Comparison of ENCODE assay signal across 22 cellular contexts in the genomic region with DNA sequence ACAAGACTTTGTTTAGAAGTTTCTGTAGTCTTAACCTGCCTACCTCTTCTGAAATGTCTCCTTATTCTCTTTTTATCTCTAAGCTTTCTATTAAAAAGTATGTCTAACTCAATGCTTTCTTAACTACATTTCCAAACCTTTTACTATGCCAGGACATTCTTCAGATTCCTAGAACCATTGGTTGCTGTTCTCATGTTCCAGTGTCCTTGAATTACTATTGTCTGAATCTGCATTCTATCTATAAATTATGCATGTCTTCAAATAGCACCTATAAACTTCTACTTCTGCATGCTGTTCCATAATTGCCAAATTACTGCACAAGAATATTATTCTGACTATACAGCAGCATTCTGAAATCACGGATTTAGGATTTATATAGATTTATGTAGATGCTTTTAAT.
DNase-seq lines count a peak whose midpoint lies in the region; ATAC-seq lines count a peak whose summit lies in the region.
"Had no signal": no experiment of that assay in that cellular context is flagged by ENCODE, and none has a peak within 500 bp of the region (broad histone marks: within the 10 kb centered on the region; RNA-seq: fewer than 3 reads in every experiment).

No MANE protein-coding gene starts in this region.

- no peak overlapping the region for H3K4me3 ChIP-seq in NT2/D1 (ENCODE audit: insufficient read length, low read depth)
- H3K4me3 ChIP-seq: esophagus squamous epithelium, HAP-1, left ventricle myocardium inferior, psoas muscle, upper lobe of left lung had no signal

- no peaks in the 10 kb centered on the region for H3K4me1 ChIP-seq in NT2/D1 (ENCODE audit: insufficient read depth, insufficient read length)
- H3K4me1 ChIP-seq: esophagus squamous epithelium, left ventricle myocardium inferior, psoas muscle, upper lobe of left lung had no signal

- intact Hi-C loops in left ventricle myocardium superior (cut with micrococcal nuclease) = no loop called here

- H3K36me3 ChIP-seq in NT2/D1 (ENCODE audit: insufficient read depth, insufficient read length, low read length) = no peaks in the 10 kb centered on the region
- H3K36me3 ChIP-seq: esophagus squamous epithelium, HAP-1, left ventricle myocardium inferior, upper lobe of left lung had no signal

- H3K9me3 ChIP-seq in NT2/D1 (ENCODE audit: insufficient read depth, low read length) = no peaks in the 10 kb centered on the region
- H3K9me3 ChIP-seq: esophagus squamous epithelium, HAP-1, left ventricle myocardium inferior, psoas muscle, upper lobe of left lung had no signal

- no peaks in the 10 kb centered on the region for H3K27me3 ChIP-seq in NT2/D1 (ENCODE audit: insufficient read depth, insufficient read length)
- H3K27me3 ChIP-seq: esophagus squamous epithelium, upper lobe of left lung had no signal

- peak; percentile 41 for DNase-seq in GM03348 (ENCODE audit: low spot score)
- peak; percentile 5 for DNase-seq in NT2/D1 (ENCODE audit: low read depth, low spot score)
- DNase-seq in fibroblast of gingiva (ENCODE audit: low read depth) = peak; percentile 44
- peak; percentile 69 for DNase-seq in renal cortical epithelial cell (ENCODE audit: low read depth)
- no peak for DNase-seq in activated T-cell treated with anti-CD3 and anti-CD28 coated beads for 4 hours
- no peak for DNase-seq in left ventricle myocardium superior
- DNase-seq: activated CD4-positive, CD25-positive, alpha-beta regulatory T cell; activated CD8-positive, alpha-beta T cell treated with anti-CD3 and anti-CD28 coated beads, Interleukin-2, amount 10 ng/mL, durations not matched to agents 7 days and 5 days; activated naive CD4-positive, alpha-beta T cell treated with anti-CD3 and anti-CD28 coated beads, Interleukin-2, amount 10 ng/mL, durations not matched to agents 7 days and 5 days; activated T-cell treated with anti-CD3 and anti-CD28 coated beads, Interleukin-2, amount 50 U/mL, for 24 hours; aorta; cerebellar nuclear complex; effector memory CD8-positive, alpha-beta T cell; esophagus squamous epithelium; left ventricle myocardium inferior; NCI-H2107; NCI-H510A; psoas muscle; T-helper 9 cell; upper lobe of left lung had no signal

- no peak for ATAC-seq in GM18868 (IDR thresholded peaks at IDR 0.05; ENCODE audit: unreplicated experiment)
- no peak for ATAC-seq in left ventricle myocardium superior
- ATAC-seq: activated CD8-positive, alpha-beta T cell treated with anti-CD3 and anti-CD28 coated beads, Interleukin-2, amount 10 ng/mL, durations not matched to agents 7 days and 5 days; effector memory CD8-positive, alpha-beta T cell; psoas muscle had no signal

- H3K9ac ChIP-seq in NT2/D1 (ENCODE audit: insufficient read length, low read depth) = no peak overlapping the region

Comparison
In these comparisons a context has a peak if more than half of its experiments do, and no peak if none do; other contexts are left out.
1. DNase-seq: peak in GM03348 (single experiment), NT2/D1 (single experiment), fibroblast of gingiva (single experiment) and renal cortical epithelial cell (single experiment); none in activated T-cell treated with anti-CD3 and anti-CD28 coated beads for 4 hours (single experiment) and left ventricle myocardium superior (single experiment).